Comparison of ENCODE assay signal across 19 cellular contexts in the genomic region with DNA sequence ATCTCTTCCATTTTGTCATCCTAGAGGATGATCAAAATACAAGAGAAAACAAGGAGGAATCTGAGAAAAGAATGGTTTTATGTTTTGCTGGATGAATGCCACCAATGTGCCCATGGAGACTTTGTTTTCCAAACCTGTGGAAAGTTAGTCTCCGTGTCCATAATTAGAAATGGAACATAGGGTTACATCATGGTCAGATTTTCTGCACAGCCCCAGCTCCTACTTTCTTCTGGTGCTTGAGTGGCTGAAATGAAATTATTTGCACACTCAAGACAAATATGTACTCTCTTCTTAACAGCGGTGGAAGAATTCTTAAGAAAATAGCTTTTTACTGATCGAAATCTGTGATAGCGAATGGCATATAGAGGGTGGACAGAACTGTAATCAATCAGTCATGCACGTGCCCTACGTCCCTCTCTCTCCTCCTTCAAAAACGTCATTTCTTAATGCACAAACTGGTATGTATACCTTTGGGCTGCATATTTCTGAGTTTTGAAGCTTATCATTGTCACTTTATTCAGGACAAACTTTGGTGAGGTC.
DNase-seq lines count a peak whose midpoint lies in the region; ATAC-seq, FAIRE-seq and TF ChIP-seq lines count a peak whose summit lies in the region.
"Had no signal": no experiment of that assay in that cellular context is flagged by ENCODE, and none has a peak within 500 bp of the region (broad histone marks: within the 10 kb centered on the region; RNA-seq: fewer than 3 reads in every experiment).

No MANE protein-coding gene starts in this region.

- no peak for FAIRE-seq in pancreas (lab: Jason Lieb, UNC)
- FAIRE-seq: A549, G401.6, GM12891, HTR-8/SVneo had no signal

- ATAC-seq in pancreas (peak; percentile 65 to 71 (median 68)), esophagus mucosa (no peak)
- ATAC-seq: A549 had no signal

- H3K27me3 ChIP-seq in SJSA1 (replicated peaks) (no peaks in the 10 kb centered on the region), right atrium auricular region (no peaks in the 10 kb centered on the region), pancreas (no peaks in the 10 kb centered on the region)

- H3K27ac ChIP-seq in SJSA1 (peak overlapping the region; percentile 15), cingulate gyrus (ENCODE audit: low read depth, low read length) (peak overlapping the region; percentile 33), right atrium auricular region (peak overlapping the region; percentile 21 to 78), pancreas (peak overlapping the region in 3 of 4 donors; percentile 33 to 60 (median 33))
- H3K27ac ChIP-seq: A549 had no signal

- H3K4me1 ChIP-seq in SJSA1 (replicated peaks) (peaks cover 3% of the 10 kb centered on the region; the same call in 1 of the 2 replicates), right atrium auricular region (peaks cover 0 to 20% of the 10 kb centered on the region in 2 donors), pancreas (peaks cover 0 to 6% (median 0%) of the 10 kb centered on the region in 3 donors)
- H3K4me1 ChIP-seq: A549, HAP-1 had no signal

- TF ChIP-seq CTCF in right atrium auricular region (IDR thresholded peaks at IDR 0.05) (no peak), pancreas (IDR thresholded peaks at IDR 0.05) (no peak)

- H3K9me3 ChIP-seq in SJSA1 (replicated peaks) (no peaks in the 10 kb centered on the region; the same call in 1 of the 2 replicates), right atrium auricular region (no peaks in the 10 kb centered on the region), pancreas (no peaks in the 10 kb centered on the region)
- H3K9me3 ChIP-seq: A549, HAP-1 had no signal

- DNase-seq in SJSA1 (ENCODE audit: low read depth in 1 of 2, low spot score in 2 of 2) (no peak), right atrium auricular region (ENCODE audit: low spot score) (no peak), pancreas (no peak), activated T-cell treated with anti-CD3 and anti-CD28 coated beads for 4 hours (no peak), CD1c-positive myeloid dendritic cell (ENCODE audit: extremely low spot score) (no peak)
- no peak for DNase-seq in activated CD4-positive, CD25-positive, alpha-beta regulatory T cell treated with anti-CD3 and anti-CD28 coated beads, Interleukin-2, amount 50 U/mL, for 72 hours
- DNase-seq: CD4-positive, CD25-positive, alpha-beta regulatory T cell; DMS79; NCI-H1417; NCI-H2029; NCI-H2171 treated with DMSO at 0.1 percent for 48 hours; NCI-H510A treated with DMSO at 0.1 percent for 48 hours had no signal

- intact Hi-C loops in pancreas (cut with DNase I) = no loop called here

- 25 to 31% methylated on average over 7 of the region's 7 CpGs for WGBS in pancreas, 2 donors

- H3K36me3 ChIP-seq in SJSA1 (no peaks in the 10 kb centered on the region), right atrium auricular region (no peaks in the 10 kb centered on the region), pancreas (no peaks in the 10 kb centered on the region)
- H3K36me3 ChIP-seq: HAP-1 had no signal

- H3K4me3 ChIP-seq in SJSA1 (no peak overlapping the region), right atrium auricular region (no peak overlapping the region), pancreas (no peak overlapping the region)
- H3K4me3 ChIP-seq: A549, HAP-1 had no signal
